ENCODE assay signal across 22 cellular contexts in the genomic region with DNA sequence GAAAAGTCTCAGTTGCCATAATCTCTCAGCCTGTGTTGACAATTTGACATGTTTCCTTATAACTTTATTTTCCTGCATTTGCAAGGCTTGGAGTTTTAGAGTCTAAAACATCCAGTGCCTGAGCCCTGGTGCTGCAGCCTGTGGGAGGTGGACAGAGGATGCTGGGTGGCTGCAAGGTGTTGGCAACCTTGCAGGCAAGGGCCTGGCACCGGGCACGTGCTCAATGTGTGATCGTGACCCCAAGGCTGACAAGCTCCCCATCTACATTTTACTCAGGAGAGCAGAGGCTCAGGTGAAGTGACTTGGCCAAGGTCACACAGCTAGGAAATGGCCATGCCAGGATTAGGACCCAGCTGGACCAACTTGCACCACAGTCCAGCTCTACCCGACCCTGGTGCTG. TPM values are rescaled to one million over a fixed set of nuclear protein-coding genes. Genes with fewer than 3 reads are reported as not detected.
DNase-seq lines count a peak whose midpoint lies in the region; ATAC-seq, FAIRE-seq and TF ChIP-seq lines count a peak whose summit lies in the region.
"Had no signal": no experiment of that assay in that cellular context is flagged by ENCODE, and none has a peak within 500 bp of the region (broad histone marks: within the 10 kb centered on the region; RNA-seq: fewer than 3 reads in every experiment).

No MANE protein-coding gene starts in this region.

- peak overlapping the region; percentile 58 for H3K23ac ChIP-seq in neuronal stem cell (ENCODE audit: low read depth, low read length, poor library complexity)

- H2BK12ac ChIP-seq in neuronal stem cell (ENCODE audit: low read length), result no peak overlapping the region

- H3K4me1 Mint-ChIP-seq in CD4-positive, alpha-beta T cell (ENCODE audit: low read depth), result no peaks in the 10 kb centered on the region
- H3K4me1 Mint-ChIP-seq: CD4-positive, alpha-beta memory T cell had no signal

- peaks cover 16 to 19% of the 10 kb centered on the region in 2 donors for H3K4me1 ChIP-seq in neuronal stem cell (ENCODE audit: control insufficient read depth in 2 of 2, insufficient read depth in 1 of 2, low read depth in 1 of 2, low read length in 2 of 2)

- H3K27ac ChIP-seq in neuronal stem cell (replicated peaks; ENCODE audit: low read length), result no peak overlapping the region
- H3K27ac ChIP-seq in CD4-positive, alpha-beta T cell (ENCODE audit: low read depth, low read length), result no peak overlapping the region
- H3K27ac ChIP-seq: BLaER1 had no signal

- no peak for TF ChIP-seq POLR2A in GM12892 (IDR thresholded peaks at IDR 0.05; ENCODE audit: low read depth, low read length)

- CTCF ChIA-PET in CD4-positive, alpha-beta T cell (lab: Charles Lee), result no interaction called here

- no peaks in the 10 kb centered on the region for H3K79me1 ChIP-seq in neuronal stem cell (ENCODE audit: low read depth, low read length)

- H3K36me3 Mint-ChIP-seq in CD4-positive, alpha-beta T cell (ENCODE audit: low read depth), result no peaks in the 10 kb centered on the region
- H3K36me3 Mint-ChIP-seq: CD4-positive, alpha-beta memory T cell had no signal

- H2BK5ac ChIP-seq in neuronal stem cell (ENCODE audit: low read length), result no peak overlapping the region

- no peaks in the 10 kb centered on the region for H3K9me3 Mint-ChIP-seq in CD4-positive, alpha-beta T cell

- H3K36me3 ChIP-seq in neuronal stem cell (replicated peaks in 1 of 2; ENCODE audit: control insufficient read depth in 2 of 2, insufficient read depth in 2 of 2, low read length in 2 of 2), result peaks cover 3% of the 10 kb centered on the region in 2 donors
- H3K36me3 ChIP-seq: BLaER1 had no signal

- peak; percentile 5 for DNase-seq in GM12892 (ENCODE audit: insufficient read length)
- DNase-seq in GM20000 (ENCODE audit: low spot score), result peak; percentile 3
- DNase-seq in islet precursor cell, result peak; percentile 37
- no peak for DNase-seq in neuronal stem cell (ENCODE audit: low spot score)
- no peak for DNase-seq in DMS53 treated with DMSO at 0.1 percent for 48 hours (lab: John Stamatoyannopoulos, UW; ENCODE audit: unreplicated experiment)
- no peak for DNase-seq in CD4-positive, alpha-beta T cell
- DNase-seq in AG08396 (ENCODE audit: low spot score), result no peak
- DNase-seq: CD4-positive, alpha-beta memory T cell; DMS 273 treated with DMSO at 0.1 percent for 48 hours; GOT3; HCEC 1CT; Karpas-422; MV-4-11; NCI-H1417; NCI-H1694 treated with DMSO at 0.1 percent for 48 hours; NCI-H446 treated with DMSO at 0.1 percent for 48 hours; NCI-H526 treated with DMSO at 0.1 percent for 48 hours; OCI-M1 had no signal

- POLR2A ChIA-PET in CD4-positive, alpha-beta T cell (lab: Charles Lee), result no interaction called here

- no peaks in the 10 kb centered on the region for H3K27me3 Mint-ChIP-seq in CD4-positive, alpha-beta T cell

- no CpG with 5 or more reads among the region's 4 CpGs for WGBS in neuronal stem cell (ENCODE audit: extremely low coverage in 2 of 2, insufficient read length in 2 of 2, insufficient replicate concordance in 1 of 2), 2 donors

- no peak for FAIRE-seq in GM12892 (lab: Jason Lieb, UNC)
- FAIRE-seq: GM12891, RCC 7860 had no signal

- peak overlapping the region; percentile 3 for H2AK5ac ChIP-seq in neuronal stem cell (ENCODE audit: low read depth, low read length)

- peak overlapping the region; percentile 82 for H2BK120ac ChIP-seq in neuronal stem cell (ENCODE audit: low read depth, low read length)

- no peak for ATAC-seq in CD4-positive, alpha-beta T cell (ENCODE audit: poor library complexity)

- H3K4me2 ChIP-seq in neuronal stem cell (ENCODE audit: insufficient read depth, low read length, poor library complexity, severe bottlenecking), result no peak overlapping the region
- H3K4me2 ChIP-seq: BLaER1 had no signal

- H3K27me3 ChIP-seq in neuronal stem cell (ENCODE audit: control insufficient read depth in 3 of 3, insufficient read depth in 3 of 3, low read depth in 1 of 3, low read length in 3 of 3), result no peaks in the 10 kb centered on the region
- no peaks in the 10 kb centered on the region for H3K27me3 ChIP-seq in CD4-positive, alpha-beta T cell (ENCODE audit: control insufficient read depth, insufficient read depth, low read length)
- H3K27me3 ChIP-seq: BLaER1 had no signal

- H3K9me3 ChIP-seq in neuronal stem cell (replicated peaks in 1 of 2; ENCODE audit: control insufficient read depth in 2 of 2, insufficient read depth in 1 of 2, low read depth in 1 of 2, low read length in 2 of 2), result peaks cover 0 to 2% of the 10 kb centered on the region in 2 donors
- H3K9me3 ChIP-seq in CD4-positive, alpha-beta T cell (ENCODE audit: control insufficient read depth, low read length), result no peaks in the 10 kb centered on the region
- H3K9me3 ChIP-seq: BLaER1, Caco-2 had no signal

- no peak overlapping the region for H4K91ac ChIP-seq in neuronal stem cell (ENCODE audit: low read depth, low read length, poor library complexity)

- H3K9ac ChIP-seq in neuronal stem cell (ENCODE audit: low read depth, low read length, poor library complexity), result no peak overlapping the region
- H3K9ac ChIP-seq: BLaER1 had no signal

- peak overlapping the region; percentile 42 for H3K18ac ChIP-seq in neuronal stem cell (ENCODE audit: low read length)

- no peak overlapping the region for H3K4ac ChIP-seq in neuronal stem cell (ENCODE audit: low read length)

- no peak for TF ChIP-seq CTCF in GM20000 (IDR thresholded peaks at IDR 0.05; ENCODE audit: extremely low read depth, missing control alignments)
- TF ChIP-seq CTCF in CD4-positive, alpha-beta T cell (IDR thresholded peaks at IDR 0.05), result no peak

- no peak overlapping the region for H2BK15ac ChIP-seq in neuronal stem cell (ENCODE audit: low read length)

- H3K27ac Mint-ChIP-seq in CD4-positive, alpha-beta T cell, result no peak overlapping the region
- H3K27ac Mint-ChIP-seq: CD4-positive, alpha-beta memory T cell had no signal

- intact Hi-C loops in CD4-positive, alpha-beta T cell (cut with DNase I, micrococcal nuclease), result no loop called here

- peak overlapping the region; percentile 89 for H2AFZ ChIP-seq in neuronal stem cell (ENCODE audit: low read length)

- peak overlapping the region; percentile 48 for H4K8ac ChIP-seq in neuronal stem cell (ENCODE audit: low read depth, low read length)

- H3K4me3 Mint-ChIP-seq in CD4-positive, alpha-beta T cell, result no peak overlapping the region
- H3K4me3 Mint-ChIP-seq: CD4-positive, alpha-beta memory T cell had no signal

- no peak overlapping the region for H3K4me3 ChIP-seq in neuronal stem cell (ENCODE audit: low read length in 2 of 2)
- H3K4me3 ChIP-seq: BLaER1 had no signal

- no peak overlapping the region for H3K14ac ChIP-seq in neuronal stem cell (ENCODE audit: low read length)

RNA-seq across cellular contexts. Expression of a gene that starts 22.9 kb away (rescaled TPM):
- polyA plus RNA-seq in GM12892 (2012; ENCODE audit: missing spikeins), result not detected
- polyA plus RNA-seq in neuronal stem cell (2013, experiment 1 of 2), result 10.1 TPM
- 10.1 TPM for polyA plus RNA-seq in neuronal stem cell (2013, experiment 2 of 2)
- under 1 TPM; 0.25 to 0.31 TPM for total RNA-seq in CD4-positive, alpha-beta T cell

RNA-seq across cellular contexts. Expression of a gene that starts 47.3 kb away (rescaled TPM):
- polyA plus RNA-seq in GM12892 (2012; ENCODE audit: missing spikeins), result 15.5 TPM
- polyA plus RNA-seq in neuronal stem cell (2013, experiment 1 of 2), result 40.5 TPM
- polyA plus RNA-seq in neuronal stem cell (2013, experiment 2 of 2), result 39.6 TPM
- total RNA-seq in CD4-positive, alpha-beta T cell, result 10 to 100 TPM; 22.4 to 25.7 TPM

RNA-seq across cellular contexts. Expression of a gene that starts 48.0 kb away (rescaled TPM):
- 1.4 TPM for polyA plus RNA-seq in GM12892 (2012; ENCODE audit: missing spikeins)
- polyA plus RNA-seq in neuronal stem cell (2013, experiment 1 of 2), result 7.0 TPM
- 8.3 TPM for polyA plus RNA-seq in neuronal stem cell (2013, experiment 2 of 2)
- 10 to 100 TPM; 11.4 to 12.9 TPM for total RNA-seq in CD4-positive, alpha-beta T cell

Comparison
In these comparisons a context has a peak if more than half of its experiments do, and no peak if none do; other contexts are left out.
1. DNase-seq: peak in GM12892 (single experiment), GM20000 (single experiment) and islet precursor cell (single experiment); none in neuronal stem cell (single experiment), DMS53 treated with DMSO at 0.1 percent for 48 hours (single experiment), CD4-positive, alpha-beta T cell (0 of 10) and AG08396 (single experiment).